In the genomic region with DNA sequence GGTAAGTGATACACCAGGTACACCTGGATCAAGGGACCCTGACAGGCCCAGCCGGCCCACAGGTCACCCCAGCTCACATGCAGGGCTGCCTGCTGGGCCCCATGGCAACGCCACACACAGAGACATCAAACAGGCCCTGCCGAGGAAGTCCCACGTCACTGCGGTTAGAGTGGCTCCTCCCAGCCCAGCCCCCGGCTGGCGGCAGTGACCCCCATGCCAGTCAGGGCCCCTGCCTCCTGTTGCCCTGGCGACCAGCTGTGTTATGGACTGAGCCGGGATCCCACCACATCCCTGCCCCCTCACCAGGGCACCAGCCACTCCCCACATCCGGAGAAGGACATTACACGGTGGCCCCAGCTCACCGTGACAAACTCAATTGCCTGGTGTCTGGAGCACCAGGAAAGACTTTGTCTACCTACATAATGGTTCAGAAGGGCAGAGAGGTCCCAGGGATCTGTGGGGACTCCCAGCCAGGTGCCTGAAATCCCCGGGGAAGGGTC, we compare ENCODE assay signal across 8 cellular contexts. TPM values are rescaled to one million over a fixed set of nuclear protein-coding genes. Genes with fewer than 3 reads are reported as not detected.
DNase-seq lines count a peak whose midpoint lies in the region; ATAC-seq and TF ChIP-seq lines count a peak whose summit lies in the region.

No MANE protein-coding gene starts in this region.

- H3K4me1 ChIP-seq in BLaER1 (peaks cover 72% of the 10 kb centered on the region), parathyroid adenoma (peaks cover 35% of the 10 kb centered on the region), transverse colon (peaks cover 46 to 73% (median 55%) of the 10 kb centered on the region in 4 donors)

- peak; percentile 36 for TF ChIP-seq POLR2A in GM19099 (IDR thresholded peaks at IDR 0.05; ENCODE audit: extremely low read depth, insufficient read length, low read depth)
- peak; percentile 30 for TF ChIP-seq POLR2A in transverse colon (IDR thresholded peaks at IDR 0.05)

- H2AFZ ChIP-seq in parathyroid adenoma, result peak overlapping the region; percentile 97

- H3K27ac ChIP-seq in BLaER1, result peak overlapping the region; percentile 99
- H3K27ac ChIP-seq in parathyroid adenoma, result peak overlapping the region; percentile 99
- H3K27ac ChIP-seq in transverse colon, result peak overlapping the region; percentile 99 to 100 (median 100)

- DNase-seq in SHP77 (lab: John Stamatoyannopoulos, UW), result peak; percentile 87
- peak; percentile 92 for DNase-seq in activated gamma-delta T cell treated with anti-CD3 and anti-CD28 coated beads, Interleukin-2, amount 50 U/mL, for 16 hours (ENCODE audit: low read depth)
- DNase-seq in germinal center (ENCODE audit: low spot score), result peak; percentile 92
- peak; percentile 93 for DNase-seq in transverse colon

- TF ChIP-seq CTCF in parathyroid adenoma (IDR thresholded peaks at IDR 0.05) (no peak), transverse colon (IDR thresholded peaks at IDR 0.05) (no peak)

- H3K9ac ChIP-seq in BLaER1, result peak overlapping the region; percentile 91
- peak overlapping the region; percentile 86 for H3K9ac ChIP-seq in parathyroid adenoma

- ATAC-seq in HG03442 (IDR thresholded peaks at IDR 0.05; ENCODE audit: unreplicated experiment), result peak; percentile 49

- no peaks in the 10 kb centered on the region for H4K20me1 ChIP-seq in BLaER1

- H3K4me2 ChIP-seq in BLaER1, result peak overlapping the region; percentile 98
- H3K4me2 ChIP-seq in parathyroid adenoma (ENCODE audit: low read length), result peak overlapping the region; percentile 78

- H3K79me2 ChIP-seq in parathyroid adenoma, result peaks cover 3% of the 10 kb centered on the region

- peak; percentile 87 for TF ChIP-seq EP300 in transverse colon (IDR thresholded peaks at IDR 0.05; ENCODE audit: low read depth)

- H3K27me3 ChIP-seq in BLaER1 (peaks cover 13% of the 10 kb centered on the region; the same call in 1 of the 2 replicates), parathyroid adenoma (ENCODE audit: control insufficient read depth, insufficient read depth, low read length) (no peaks in the 10 kb centered on the region), transverse colon (no peaks in the 10 kb centered on the region)

- intact Hi-C loops in transverse colon (cut with DNase I; ENCODE audit: low total_unique reads), result loop anchor here (5.0 kb wide), 1 partner anchor 54 kb away; no protein-coding TSS in a partner anchor

- WGBS in transverse colon (ENCODE audit: low coverage in 1 of 2), 2 donors, result 0% methylated on average over 11 of the region's 13 CpGs; no CpG with 5 or more reads in 1 of the 2 donors

- no peaks in the 10 kb centered on the region for H3K36me3 ChIP-seq in BLaER1
- no peaks in the 10 kb centered on the region for H3K36me3 ChIP-seq in parathyroid adenoma (ENCODE audit: control insufficient read depth, insufficient read depth, low read length)
- H3K36me3 ChIP-seq in transverse colon, result no peaks in the 10 kb centered on the region

- H3K9me3 ChIP-seq in BLaER1, result no peaks in the 10 kb centered on the region
- no peaks in the 10 kb centered on the region for H3K9me3 ChIP-seq in parathyroid adenoma (ENCODE audit: control insufficient read depth, low read length)
- no peaks in the 10 kb centered on the region for H3K9me3 ChIP-seq in transverse colon

- H3K4me3 ChIP-seq in BLaER1 (peak overlapping the region; percentile 67), parathyroid adenoma (ENCODE audit: low read depth, low read length) (peak overlapping the region; percentile 78), transverse colon (peak overlapping the region in 2 of 4 donors; percentile 54 to 57)

- in situ Hi-C loops in transverse colon (cut with MboI; ENCODE audit: low pct_ligation_motif_present in 1 of 4, low pct_unique_long_range_greater_than_20kb in 1 of 4, low sequenced_read_pairs in 3 of 4), result no loop called here

RNA-seq across cellular contexts. Expression of gene NANOS3, which starts 30.4 kb away (rescaled TPM):
- total RNA-seq in transverse colon, result not detected

RNA-seq across cellular contexts. Expression of gene ZSWIM4, which starts 51.3 kb away (rescaled TPM):
- 1 to 10 TPM; 2.3 to 5.1 (median 2.9) TPM for total RNA-seq in transverse colon

RNA-seq across cellular contexts. Expression of gene BRME1, which starts 59.3 kb away (rescaled TPM):
- total RNA-seq in transverse colon, result 100 to 1,000 TPM in 1 of 4 donors, 1 to 10 TPM in 3; 5.2 to 102 (median 6.7) TPM

RNA-seq across cellular contexts. Expression of gene CC2D1A, which starts 59.4 kb away (rescaled TPM):
- 100 to 1,000 TPM; 113 to 294 (median 177) TPM for total RNA-seq in transverse colon
